Comparison of ENCODE assay signal across 1 cellular context in the genomic region with DNA sequence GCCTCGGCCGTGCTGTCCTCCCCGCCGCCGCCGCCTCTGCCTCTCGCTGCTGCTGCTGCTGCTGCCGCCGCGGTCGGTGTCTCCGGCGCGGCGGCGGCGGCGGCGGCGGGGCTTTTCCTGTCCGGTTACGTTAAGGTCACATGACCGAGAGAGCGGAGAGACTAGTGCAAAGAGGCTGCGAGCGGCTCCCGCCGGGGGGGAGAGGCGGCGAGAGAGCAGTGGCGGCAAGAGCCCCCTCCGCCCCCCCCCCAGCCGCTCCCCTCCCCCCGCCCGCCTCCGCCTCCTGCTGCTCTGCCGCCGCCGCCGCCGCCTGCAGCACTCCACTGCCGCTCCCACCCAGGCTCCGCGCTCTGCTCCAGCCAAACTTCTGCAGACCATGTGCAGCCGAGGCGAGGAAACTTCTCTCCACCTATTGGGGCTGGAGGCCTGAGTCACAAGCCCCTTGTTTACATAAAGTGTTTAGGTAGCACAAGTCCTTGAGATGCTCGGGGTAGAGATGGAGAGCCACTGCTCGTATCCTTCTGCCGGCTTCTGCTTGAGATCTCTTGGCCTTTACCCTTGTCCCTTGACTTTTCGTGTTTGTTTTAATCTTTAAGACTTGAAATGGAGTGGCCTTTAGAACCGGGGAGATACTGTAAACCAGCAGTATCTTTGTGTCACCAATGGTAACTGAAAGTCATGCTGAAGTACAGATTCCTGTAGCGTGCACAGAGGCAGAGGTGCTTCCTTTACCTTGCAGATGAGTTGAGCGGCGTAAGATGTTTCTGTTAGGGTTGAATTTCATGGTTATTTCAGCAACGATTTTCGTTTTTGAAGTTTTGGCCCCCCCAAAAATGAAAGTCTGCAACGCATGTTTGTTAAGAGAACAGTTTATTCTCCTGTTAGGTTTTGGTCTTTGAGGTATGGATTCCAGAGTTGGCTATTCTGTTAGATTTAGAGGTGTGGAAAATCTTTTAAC.
TF ChIP-seq lines count a peak whose summit lies in the region.

A gene with protein sequence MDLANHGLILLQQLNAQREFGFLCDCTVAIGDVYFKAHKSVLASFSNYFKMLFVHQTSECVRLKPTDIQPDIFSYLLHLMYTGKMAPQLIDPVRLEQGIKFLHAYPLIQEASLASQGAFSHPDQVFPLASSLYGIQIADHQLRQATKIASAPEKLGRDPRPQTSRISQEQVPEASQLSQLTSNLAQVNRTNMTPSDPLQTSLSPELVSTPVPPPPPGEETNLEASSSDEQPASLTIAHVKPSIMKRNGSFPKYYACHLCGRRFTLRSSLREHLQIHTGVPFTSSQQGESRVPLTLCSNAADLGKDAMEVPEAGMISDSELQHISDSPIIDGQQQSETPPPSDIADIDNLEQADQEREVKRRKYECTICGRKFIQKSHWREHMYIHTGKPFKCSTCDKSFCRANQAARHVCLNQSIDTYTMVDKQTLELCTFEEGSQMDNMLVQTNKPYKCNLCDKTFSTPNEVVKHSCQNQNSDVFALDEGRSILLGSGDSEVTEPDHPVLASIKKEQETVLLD (minus strand): TSS at position 89 of the 958 bp plus-strand sequence. CDS start 17,922 bp downstream, outside the sequence.

TF ChIP-seq in HepG2, 621 proteins besides CTCF, POLR2A, EP300 and RAD21 (continued from another document and continues in another):
- TF ChIP-seq, protein P1, sequence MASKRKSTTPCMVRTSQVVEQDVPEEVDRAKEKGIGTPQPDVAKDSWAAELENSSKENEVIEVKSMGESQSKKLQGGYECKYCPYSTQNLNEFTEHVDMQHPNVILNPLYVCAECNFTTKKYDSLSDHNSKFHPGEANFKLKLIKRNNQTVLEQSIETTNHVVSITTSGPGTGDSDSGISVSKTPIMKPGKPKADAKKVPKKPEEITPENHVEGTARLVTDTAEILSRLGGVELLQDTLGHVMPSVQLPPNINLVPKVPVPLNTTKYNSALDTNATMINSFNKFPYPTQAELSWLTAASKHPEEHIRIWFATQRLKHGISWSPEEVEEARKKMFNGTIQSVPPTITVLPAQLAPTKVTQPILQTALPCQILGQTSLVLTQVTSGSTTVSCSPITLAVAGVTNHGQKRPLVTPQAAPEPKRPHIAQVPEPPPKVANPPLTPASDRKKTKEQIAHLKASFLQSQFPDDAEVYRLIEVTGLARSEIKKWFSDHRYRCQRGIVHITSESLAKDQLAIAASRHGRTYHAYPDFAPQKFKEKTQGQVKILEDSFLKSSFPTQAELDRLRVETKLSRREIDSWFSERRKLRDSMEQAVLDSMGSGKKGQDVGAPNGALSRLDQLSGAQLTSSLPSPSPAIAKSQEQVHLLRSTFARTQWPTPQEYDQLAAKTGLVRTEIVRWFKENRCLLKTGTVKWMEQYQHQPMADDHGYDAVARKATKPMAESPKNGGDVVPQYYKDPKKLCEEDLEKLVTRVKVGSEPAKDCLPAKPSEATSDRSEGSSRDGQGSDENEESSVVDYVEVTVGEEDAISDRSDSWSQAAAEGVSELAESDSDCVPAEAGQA (IDR thresholded peaks at IDR 0.05; ENCODE audit: low read depth) = no peak
- TF ChIP-seq, protein P1 (CRISPR knock-in tag; IDR thresholded peaks at IDR 0.05; ENCODE audit: borderline replicate concordance) = no peak
- TF ChIP-seq, protein P2, sequence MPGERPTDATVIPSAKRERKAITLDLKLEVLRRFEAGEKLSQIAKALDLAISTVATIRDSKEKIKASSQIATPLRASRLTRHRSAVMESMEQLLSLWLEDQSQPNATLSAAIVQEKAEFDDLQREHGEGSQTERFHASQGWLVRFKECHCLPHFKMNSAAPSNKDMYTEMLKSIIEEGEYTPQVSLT (CRISPR knock-in tag; IDR thresholded peaks at IDR 0.05; ENCODE audit: borderline replicate concordance, low read depth) = no peak
- TF ChIP-seq MXI1 (IDR thresholded peaks at IDR 0.05; ENCODE audit: borderline replicate concordance, low read depth, low read length) = peak; percentile 81; the same call in 1 of the 3 replicates
- TF ChIP-seq, protein P3, sequence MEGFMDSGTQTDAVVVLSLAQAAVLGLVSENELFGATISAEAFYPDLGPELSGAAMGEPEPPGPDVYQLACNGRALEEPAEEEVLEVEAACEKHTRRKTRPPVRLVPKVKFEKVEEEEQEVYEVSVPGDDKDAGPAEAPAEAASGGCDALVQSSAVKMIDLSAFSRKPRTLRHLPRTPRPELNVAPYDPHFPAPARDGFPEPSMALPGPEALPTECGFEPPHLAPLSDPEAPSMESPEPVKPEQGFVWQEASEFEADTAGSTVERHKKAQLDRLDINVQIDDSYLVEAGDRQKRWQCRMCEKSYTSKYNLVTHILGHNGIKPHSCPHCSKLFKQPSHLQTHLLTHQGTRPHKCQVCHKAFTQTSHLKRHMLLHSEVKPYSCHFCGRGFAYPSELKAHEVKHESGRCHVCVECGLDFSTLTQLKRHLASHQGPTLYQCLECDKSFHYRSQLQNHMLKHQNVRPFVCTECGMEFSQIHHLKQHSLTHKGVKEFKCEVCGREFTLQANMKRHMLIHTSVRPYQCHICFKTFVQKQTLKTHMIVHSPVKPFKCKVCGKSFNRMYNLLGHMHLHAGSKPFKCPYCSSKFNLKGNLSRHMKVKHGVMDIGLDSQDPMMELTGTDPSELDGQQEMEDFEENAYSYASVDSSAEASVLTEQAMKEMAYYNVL (CRISPR knock-in tag; IDR thresholded peaks at IDR 0.05; ENCODE audit: borderline replicate concordance) = no peak
- peak; percentile 34 for TF ChIP-seq KMT2A (CRISPR knock-in tag; IDR thresholded peaks at IDR 0.05)
- TF ChIP-seq NAIF1 (CRISPR knock-in tag; IDR thresholded peaks at IDR 0.05; ENCODE audit: borderline replicate concordance) = no peak
- no peak for TF ChIP-seq ZMAT3 (CRISPR knock-in tag; conservative IDR thresholded peaks at IDR 0.05)
- TF ChIP-seq, protein P4, sequence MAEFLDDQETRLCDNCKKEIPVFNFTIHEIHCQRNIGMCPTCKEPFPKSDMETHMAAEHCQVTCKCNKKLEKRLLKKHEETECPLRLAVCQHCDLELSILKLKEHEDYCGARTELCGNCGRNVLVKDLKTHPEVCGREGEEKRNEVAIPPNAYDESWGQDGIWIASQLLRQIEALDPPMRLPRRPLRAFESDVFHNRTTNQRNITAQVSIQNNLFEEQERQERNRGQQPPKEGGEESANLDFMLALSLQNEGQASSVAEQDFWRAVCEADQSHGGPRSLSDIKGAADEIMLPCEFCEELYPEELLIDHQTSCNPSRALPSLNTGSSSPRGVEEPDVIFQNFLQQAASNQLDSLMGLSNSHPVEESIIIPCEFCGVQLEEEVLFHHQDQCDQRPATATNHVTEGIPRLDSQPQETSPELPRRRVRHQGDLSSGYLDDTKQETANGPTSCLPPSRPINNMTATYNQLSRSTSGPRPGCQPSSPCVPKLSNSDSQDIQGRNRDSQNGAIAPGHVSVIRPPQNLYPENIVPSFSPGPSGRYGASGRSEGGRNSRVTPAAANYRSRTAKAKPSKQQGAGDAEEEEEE (CRISPR knock-in tag; IDR thresholded peaks at IDR 0.05; ENCODE audit: borderline replicate concordance) = no peak
- TF ChIP-seq, protein P5, sequence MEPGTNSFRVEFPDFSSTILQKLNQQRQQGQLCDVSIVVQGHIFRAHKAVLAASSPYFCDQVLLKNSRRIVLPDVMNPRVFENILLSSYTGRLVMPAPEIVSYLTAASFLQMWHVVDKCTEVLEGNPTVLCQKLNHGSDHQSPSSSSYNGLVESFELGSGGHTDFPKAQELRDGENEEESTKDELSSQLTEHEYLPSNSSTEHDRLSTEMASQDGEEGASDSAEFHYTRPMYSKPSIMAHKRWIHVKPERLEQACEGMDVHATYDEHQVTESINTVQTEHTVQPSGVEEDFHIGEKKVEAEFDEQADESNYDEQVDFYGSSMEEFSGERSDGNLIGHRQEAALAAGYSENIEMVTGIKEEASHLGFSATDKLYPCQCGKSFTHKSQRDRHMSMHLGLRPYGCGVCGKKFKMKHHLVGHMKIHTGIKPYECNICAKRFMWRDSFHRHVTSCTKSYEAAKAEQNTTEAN (CRISPR knock-in tag; conservative IDR thresholded peaks at IDR 0.05) = no peak
- no peak for TF ChIP-seq TCF7L2 (IDR thresholded peaks at IDR 0.05; ENCODE audit: low read depth, low read length)
- no peak for TF ChIP-seq NBN (conservative IDR thresholded peaks at IDR 0.05)
- TF ChIP-seq KDM4B (CRISPR knock-in tag; IDR thresholded peaks at IDR 0.05) = no peak
- TF ChIP-seq, protein P6, sequence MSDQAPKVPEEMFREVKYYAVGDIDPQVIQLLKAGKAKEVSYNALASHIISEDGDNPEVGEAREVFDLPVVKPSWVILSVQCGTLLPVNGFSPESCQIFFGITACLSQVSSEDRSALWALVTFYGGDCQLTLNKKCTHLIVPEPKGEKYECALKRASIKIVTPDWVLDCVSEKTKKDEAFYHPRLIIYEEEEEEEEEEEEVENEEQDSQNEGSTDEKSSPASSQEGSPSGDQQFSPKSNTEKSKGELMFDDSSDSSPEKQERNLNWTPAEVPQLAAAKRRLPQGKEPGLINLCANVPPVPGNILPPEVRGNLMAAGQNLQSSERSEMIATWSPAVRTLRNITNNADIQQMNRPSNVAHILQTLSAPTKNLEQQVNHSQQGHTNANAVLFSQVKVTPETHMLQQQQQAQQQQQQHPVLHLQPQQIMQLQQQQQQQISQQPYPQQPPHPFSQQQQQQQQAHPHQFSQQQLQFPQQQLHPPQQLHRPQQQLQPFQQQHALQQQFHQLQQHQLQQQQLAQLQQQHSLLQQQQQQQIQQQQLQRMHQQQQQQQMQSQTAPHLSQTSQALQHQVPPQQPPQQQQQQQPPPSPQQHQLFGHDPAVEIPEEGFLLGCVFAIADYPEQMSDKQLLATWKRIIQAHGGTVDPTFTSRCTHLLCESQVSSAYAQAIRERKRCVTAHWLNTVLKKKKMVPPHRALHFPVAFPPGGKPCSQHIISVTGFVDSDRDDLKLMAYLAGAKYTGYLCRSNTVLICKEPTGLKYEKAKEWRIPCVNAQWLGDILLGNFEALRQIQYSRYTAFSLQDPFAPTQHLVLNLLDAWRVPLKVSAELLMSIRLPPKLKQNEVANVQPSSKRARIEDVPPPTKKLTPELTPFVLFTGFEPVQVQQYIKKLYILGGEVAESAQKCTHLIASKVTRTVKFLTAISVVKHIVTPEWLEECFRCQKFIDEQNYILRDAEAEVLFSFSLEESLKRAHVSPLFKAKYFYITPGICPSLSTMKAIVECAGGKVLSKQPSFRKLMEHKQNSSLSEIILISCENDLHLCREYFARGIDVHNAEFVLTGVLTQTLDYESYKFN (CRISPR knock-in tag; conservative IDR thresholded peaks at IDR 0.05) = no peak; the same call in 1 of the 2 replicates
- TF ChIP-seq NFE2L1 (CRISPR knock-in tag; IDR thresholded peaks at IDR 0.05; ENCODE audit: borderline replicate concordance) = no peak
- no peak for TF ChIP-seq KLF13 (CRISPR knock-in tag; IDR thresholded peaks at IDR 0.05)
- TF ChIP-seq ZNF589 (CRISPR knock-in tag; conservative IDR thresholded peaks at IDR 0.05) = peak; percentile 30; the same call in 1 of the 2 replicates
- no peak for TF ChIP-seq ZSCAN25 (CRISPR knock-in tag; IDR thresholded peaks at IDR 0.05)
- no peak for TF ChIP-seq SMAD1 (CRISPR knock-in tag; IDR thresholded peaks at IDR 0.05; ENCODE audit: borderline replicate concordance, low read depth)
- no peak for TF ChIP-seq PLRG1 (conservative IDR thresholded peaks at IDR 0.05)
- TF ChIP-seq, protein P7, sequence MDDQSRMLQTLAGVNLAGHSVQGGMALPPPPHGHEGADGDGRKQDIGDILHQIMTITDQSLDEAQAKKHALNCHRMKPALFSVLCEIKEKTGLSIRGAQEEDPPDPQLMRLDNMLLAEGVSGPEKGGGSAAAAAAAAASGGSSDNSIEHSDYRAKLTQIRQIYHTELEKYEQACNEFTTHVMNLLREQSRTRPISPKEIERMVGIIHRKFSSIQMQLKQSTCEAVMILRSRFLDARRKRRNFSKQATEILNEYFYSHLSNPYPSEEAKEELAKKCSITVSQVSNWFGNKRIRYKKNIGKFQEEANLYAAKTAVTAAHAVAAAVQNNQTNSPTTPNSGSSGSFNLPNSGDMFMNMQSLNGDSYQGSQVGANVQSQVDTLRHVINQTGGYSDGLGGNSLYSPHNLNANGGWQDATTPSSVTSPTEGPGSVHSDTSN (CRISPR knock-in tag; IDR thresholded peaks at IDR 0.05; ENCODE audit: borderline replicate concordance) = no peak
- no peak; the same call in 1 of the 2 replicates for TF ChIP-seq HDAC1 (CRISPR knock-in tag; IDR thresholded peaks at IDR 0.05)
- 0 out of 2 replicates have a peak, but pooled peaks have one; percentile 10 for TF ChIP-seq ZNF468 (CRISPR knock-in tag; IDR thresholded peaks at IDR 0.05)
- no peak for TF ChIP-seq SALL2 (CRISPR knock-in tag; IDR thresholded peaks at IDR 0.05)
- TF ChIP-seq CCAR2 (optimal IDR thresholded peaks at IDR 0.05; ENCODE audit: low read depth, low read length) = no peak
- no peak for TF ChIP-seq PAWR (CRISPR knock-in tag; IDR thresholded peaks at IDR 0.05; ENCODE audit: borderline replicate concordance)
- TF ChIP-seq ZNF496 (CRISPR knock-in tag; IDR thresholded peaks at IDR 0.05; ENCODE audit: insufficient replicate concordance) = no peak
- TF ChIP-seq ZSCAN29 (CRISPR knock-in tag; conservative IDR thresholded peaks at IDR 0.05) = no peak
- TF ChIP-seq ETV5 (CRISPR knock-in tag; IDR thresholded peaks at IDR 0.05; ENCODE audit: borderline replicate concordance) = peak; percentile 30; the same call in 1 of the 2 replicates
- no peak for TF ChIP-seq KDM3A (CRISPR knock-in tag; IDR thresholded peaks at IDR 0.05; ENCODE audit: low read depth)
- TF ChIP-seq EEA1 (CRISPR knock-in tag; IDR thresholded peaks at IDR 0.05; ENCODE audit: borderline replicate concordance) = no peak
- 0 out of 2 replicates have a peak, but pooled peaks have one; percentile 5 for TF ChIP-seq ONECUT2 (CRISPR knock-in tag; IDR thresholded peaks at IDR 0.05)
